Comparison of ENCODE assay signal across 20 cellular contexts in the genomic region with DNA sequence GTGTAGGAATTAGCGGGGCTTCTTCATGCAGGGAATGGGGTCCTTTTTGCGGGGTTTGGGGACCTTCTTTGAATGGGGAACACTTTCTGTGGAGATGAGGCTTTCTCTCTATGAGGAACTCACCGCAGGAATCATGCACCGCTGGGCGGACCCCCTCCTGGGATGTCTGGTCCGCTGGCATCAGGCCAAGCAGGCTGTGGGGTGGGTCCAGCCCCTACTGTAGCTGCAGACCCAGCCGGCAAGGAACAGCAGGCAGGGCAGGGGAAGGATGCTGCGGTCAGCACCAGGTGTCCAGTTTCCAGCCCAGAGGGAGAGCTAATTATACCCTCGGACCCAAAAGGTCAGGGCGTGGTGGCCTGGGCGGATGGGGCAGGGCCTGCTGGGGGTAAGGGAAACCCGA. TPM values are rescaled to one million over a fixed set of nuclear protein-coding genes. Genes with fewer than 3 reads are reported as not detected.
DNase-seq lines count a peak whose midpoint lies in the region; ATAC-seq and TF ChIP-seq lines count a peak whose summit lies in the region.
"Had no signal": no experiment of that assay in that cellular context is flagged by ENCODE, and none has a peak within 500 bp of the region (broad histone marks: within the 10 kb centered on the region; RNA-seq: fewer than 3 reads in every experiment).

No MANE protein-coding gene starts in this region.

- H4K20me1 ChIP-seq in BLaER1 (peaks cover 9% of the 10 kb centered on the region; the same call in 1 of the 2 replicates), GM23248 (ENCODE audit: insufficient read depth) (no peaks in the 10 kb centered on the region)

- H2AFZ ChIP-seq in GM23248 = no peak overlapping the region

- no peak for TF ChIP-seq CTCF in HEK293 (tag by site-specific recombination; IDR thresholded peaks at IDR 0.05)

- H3K4me1 ChIP-seq in BLaER1 (peaks cover 69% of the 10 kb centered on the region), HEK293 (ENCODE audit: control insufficient read depth, insufficient read depth, low read length) (peaks cover 11% of the 10 kb centered on the region), GM23248 (ENCODE audit: insufficient read depth) (no peaks in the 10 kb centered on the region)

- CTCF ChIA-PET in HEK293 (lab: Yijun Ruan, JAX) = interaction anchor here (0.5 to 0.6 kb wide), 2 partner anchors 11 to 82 kb away, joined by 3 to 5 read pairs; no protein-coding TSS in a partner anchor

- H3K9me3 ChIP-seq in BLaER1 (no peaks in the 10 kb centered on the region), HEK293 (ENCODE audit: control insufficient read depth, insufficient read depth, low read depth, low read length) (no peaks in the 10 kb centered on the region), GM23248 (ENCODE audit: low read depth) (no peaks in the 10 kb centered on the region)

- H3K36me3 ChIP-seq in BLaER1 (no peaks in the 10 kb centered on the region), HEK293 (ENCODE audit: control insufficient read depth in 2 of 2, insufficient read depth in 1 of 2, low read length in 2 of 2) (no peaks in the 10 kb centered on the region), GM23248 (ENCODE audit: low read depth) (no peaks in the 10 kb centered on the region)

- ATAC-seq in HG03469 (IDR thresholded peaks at IDR 0.05; ENCODE audit: unreplicated experiment) = no peak
- ATAC-seq: activated naive CD8-positive, alpha-beta T cell treated with anti-CD3 and anti-CD28 coated beads, Interleukin-2, amount 50 U/mL, for 24 hours had no signal

- H3K4me3 ChIP-seq in BLaER1 (peak overlapping the region; percentile 43; the same call in 1 of the 2 replicates), HEK293 (ENCODE audit: low read depth, low read length) (no peak overlapping the region), GM23248 (no peak overlapping the region)
- H3K4me3 ChIP-seq: skin epidermis had no signal

- in situ Hi-C loops in GM23248 (cut with MboI) = no loop called here

- 6 to 8% methylated on average over 12 of the region's 12 CpGs for WGBS in GM23248 (ENCODE audit: low coverage in 1 of 2, low lambda C conversion rate in 2 of 2, missing lambda C conversion rate in 2 of 2), 2 experiments

- no peaks in the 10 kb centered on the region for H3F3A ChIP-seq in GM23248 (ENCODE audit: insufficient read depth)

- H3K27ac ChIP-seq in BLaER1 (peak overlapping the region; percentile 79), HEK293 (ENCODE audit: extremely low read depth, low read depth, low read length) (no peak overlapping the region), GM23248 (no peak overlapping the region)
- H3K27ac ChIP-seq: skin epidermis had no signal

- H3K27me3 ChIP-seq in BLaER1 (no peaks in the 10 kb centered on the region), GM23248 (replicated peaks; ENCODE audit: insufficient read depth) (peaks cover 39% of the 10 kb centered on the region)

- H3K4me2 ChIP-seq in BLaER1 (peak overlapping the region; percentile 90), GM23248 (ENCODE audit: unreplicated experiment) (no peak overlapping the region)

- peak; percentile 36 for DNase-seq in RPMI7951 (ENCODE audit: low read depth)
- DNase-seq in myocyte (ENCODE audit: low read depth) = peak; percentile 90
- no peak for DNase-seq in GOT3 (lab: John Stamatoyannopoulos, UW)
- DNase-seq in GM23248 = no peak
- DNase-seq in activated T-cell treated with anti-CD3 and anti-CD28 coated beads, Interleukin-2, amount 50 U/mL, for 1 hour = no peak
- DNase-seq: activated CD4-positive, alpha-beta T cell treated with anti-CD3 and anti-CD28 coated beads, Interleukin-2, amount 50 U/mL, for 1 hour; activated naive CD8-positive, alpha-beta T cell treated with anti-CD3 and anti-CD28 coated beads, Interleukin-2, amount 50 U/mL, for 24 hours; HCEC 1CT; NCI-H1105 treated with DMSO at 0.1 percent for 48 hours; NCI-H526 treated with DMSO at 0.1 percent for 48 hours; SHP77 treated with DMSO at 0.1 percent for 48 hours; stimulated activated naive CD4-positive, alpha-beta T cell; T1000 had no signal

- H3K9ac ChIP-seq in BLaER1 (peak overlapping the region; percentile 36), GM23248 (no peak overlapping the region)

- no peaks in the 10 kb centered on the region for H3K9me2 ChIP-seq in GM23248 (ENCODE audit: insufficient read depth)

- no peaks in the 10 kb centered on the region for H3K79me2 ChIP-seq in GM23248 (ENCODE audit: insufficient read depth)

- POLR2A ChIA-PET in HEK293 (lab: Yijun Ruan, JAX) = no interaction called here

TF ChIP-seq in HEK293, 187 proteins besides CTCF, POLR2A, EP300 and RAD21 (continues in another document):
- TF ChIP-seq SP7 (tag by site-specific recombination; IDR thresholded peaks at IDR 0.05) (peak; percentile 84), ZNF146 (tag by site-specific recombination; IDR thresholded peaks at IDR 0.05) (no peak), GLIS2 (tag by site-specific recombination; IDR thresholded peaks at IDR 0.05) (peak; percentile 65), PRDM1 (tag by site-specific recombination; IDR thresholded peaks at IDR 0.05) (no peak), SCRT1 (tag by site-specific recombination; IDR thresholded peaks at IDR 0.05; ENCODE audit: borderline replicate concordance) (no peak), KLF1 (tag by site-specific recombination; IDR thresholded peaks at IDR 0.05) (peak; percentile 93)
- TF ChIP-seq, protein P1, sequence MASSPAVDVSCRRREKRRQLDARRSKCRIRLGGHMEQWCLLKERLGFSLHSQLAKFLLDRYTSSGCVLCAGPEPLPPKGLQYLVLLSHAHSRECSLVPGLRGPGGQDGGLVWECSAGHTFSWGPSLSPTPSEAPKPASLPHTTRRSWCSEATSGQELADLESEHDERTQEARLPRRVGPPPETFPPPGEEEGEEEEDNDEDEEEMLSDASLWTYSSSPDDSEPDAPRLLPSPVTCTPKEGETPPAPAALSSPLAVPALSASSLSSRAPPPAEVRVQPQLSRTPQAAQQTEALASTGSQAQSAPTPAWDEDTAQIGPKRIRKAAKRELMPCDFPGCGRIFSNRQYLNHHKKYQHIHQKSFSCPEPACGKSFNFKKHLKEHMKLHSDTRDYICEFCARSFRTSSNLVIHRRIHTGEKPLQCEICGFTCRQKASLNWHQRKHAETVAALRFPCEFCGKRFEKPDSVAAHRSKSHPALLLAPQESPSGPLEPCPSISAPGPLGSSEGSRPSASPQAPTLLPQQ (tag by site-specific recombination; IDR thresholded peaks at IDR 0.05) = peak; percentile 62
- TF ChIP-seq, protein P2, sequence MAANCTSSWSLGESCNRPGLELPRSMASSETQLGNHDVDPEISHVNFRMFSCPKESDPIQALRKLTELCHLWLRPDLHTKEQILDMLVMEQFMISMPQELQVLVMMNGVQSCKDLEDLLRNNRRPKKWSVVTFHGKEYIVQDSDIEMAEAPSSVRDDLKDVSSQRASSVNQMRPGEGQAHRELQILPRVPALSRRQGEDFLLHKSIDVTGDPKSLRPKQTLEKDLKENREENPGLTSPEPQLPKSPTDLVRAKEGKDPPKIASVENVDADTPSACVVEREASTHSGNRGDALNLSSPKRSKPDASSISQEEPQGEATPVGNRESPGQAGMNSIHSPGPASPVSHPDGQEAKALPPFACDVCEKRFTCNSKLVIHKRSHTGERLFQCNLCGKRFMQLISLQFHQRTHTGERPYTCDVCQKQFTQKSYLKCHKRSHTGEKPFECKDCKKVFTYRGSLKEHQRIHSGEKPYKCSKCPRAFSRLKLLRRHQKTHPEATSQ (tag by site-specific recombination; IDR thresholded peaks at IDR 0.05) = no peak

RNA-seq across cellular contexts. Expression of a gene that starts 1.8 kb away (rescaled TPM):
- 0.10 TPM in 1 of 2 replicates, not detected in the other for total RNA-seq in RPMI7951 (2014; rRNA removed; shearing (Covaris generic))
- total RNA-seq in myocyte = 65.8 and 124 TPM in 2 replicates
- polyA plus RNA-seq in myocyte (2012) = 10.1 TPM
- total RNA-seq in GM23248 (2014; rRNA removed; shearing (Covaris generic)) = not detected in 2 replicates
- polyA plus RNA-seq in GM23248 (2016; fragmentation: Nextera tagmentation; extraction: Ambion mirVana) = not detected in 2 replicates
- total RNA-seq: cardiac septum had no signal
- polyA plus RNA-seq: liver, neural cell had no signal

RNA-seq across cellular contexts. Expression of a gene that starts 15.8 kb away (rescaled TPM):
- total RNA-seq in RPMI7951 (2014; rRNA removed; shearing (Covaris generic)) = not detected in 2 replicates
- 0.73 and 2.4 TPM in 2 replicates for total RNA-seq in myocyte
- polyA plus RNA-seq in myocyte (2012) = 0.16 TPM
- total RNA-seq in GM23248 (2014; rRNA removed; shearing (Covaris generic)) = not detected in 2 replicates
- polyA plus RNA-seq in GM23248 (2016; fragmentation: Nextera tagmentation; extraction: Ambion mirVana) = not detected in 2 replicates
- total RNA-seq: cardiac septum had no signal
- polyA plus RNA-seq: neural cell had no signal

RNA-seq across cellular contexts. Expression of a gene that starts 41.8 kb away (rescaled TPM):
- 36.9 and 75.3 TPM in 2 replicates for total RNA-seq in RPMI7951 (2014; rRNA removed; shearing (Covaris generic))
- 207 and 210 TPM in 2 replicates for total RNA-seq in myocyte
- 162 TPM for polyA plus RNA-seq in myocyte (2012)
- total RNA-seq in GM23248 (2014; rRNA removed; shearing (Covaris generic)) = 92.7 and 96.6 TPM in 2 replicates
- polyA plus RNA-seq in GM23248 (2016; fragmentation: Nextera tagmentation; extraction: Ambion mirVana) = 7.2 and 7.7 TPM in 2 replicates

RNA-seq across cellular contexts. Expression of a gene that starts 42.1 kb away (rescaled TPM):
- total RNA-seq in RPMI7951 (2014; rRNA removed; shearing (Covaris generic)) = 1.3 TPM in 1 of 2 replicates, not detected in the other
- total RNA-seq in myocyte = 1.5 and 3.0 TPM in 2 replicates
- polyA plus RNA-seq in myocyte (2012) = 1.9 TPM
- total RNA-seq in GM23248 (2014; rRNA removed; shearing (Covaris generic)) = not detected in 2 replicates
- 0.20 and 0.27 TPM in 2 replicates for polyA plus RNA-seq in GM23248 (2016; fragmentation: Nextera tagmentation; extraction: Ambion mirVana)

RNA-seq across cellular contexts. Expression of a gene that starts 50.4 kb away (rescaled TPM):
- 38.6 and 42.7 TPM in 2 replicates for total RNA-seq in RPMI7951 (2014; rRNA removed; shearing (Covaris generic))
- 22.0 and 26.3 TPM in 2 replicates for total RNA-seq in myocyte
- 14.9 TPM for polyA plus RNA-seq in myocyte (2012)
- 15.6 and 18.3 TPM in 2 replicates for total RNA-seq in GM23248 (2014; rRNA removed; shearing (Covaris generic))
- 12.6 and 13.7 TPM in 2 replicates for polyA plus RNA-seq in GM23248 (2016; fragmentation: Nextera tagmentation; extraction: Ambion mirVana)

Comparison
In these comparisons a context has a peak if more than half of its experiments do, and no peak if none do; other contexts are left out.
1. DNase-seq: peak in RPMI7951 (single experiment) and myocyte (single experiment); none in GOT3 (single experiment), GM23248 (single experiment) and activated T-cell treated with anti-CD3 and anti-CD28 coated beads, Interleukin-2, amount 50 U/mL, for 1 hour (single experiment).
2. RNA of a gene that starts 1.8 kb away (total RNA-seq): 65.8 to 124 TPM in myocyte; 0.10 TPM in RPMI7951 and not detected in GM23248; every median in the first group is over 10 times any median in the second.